In the genomic region with DNA sequence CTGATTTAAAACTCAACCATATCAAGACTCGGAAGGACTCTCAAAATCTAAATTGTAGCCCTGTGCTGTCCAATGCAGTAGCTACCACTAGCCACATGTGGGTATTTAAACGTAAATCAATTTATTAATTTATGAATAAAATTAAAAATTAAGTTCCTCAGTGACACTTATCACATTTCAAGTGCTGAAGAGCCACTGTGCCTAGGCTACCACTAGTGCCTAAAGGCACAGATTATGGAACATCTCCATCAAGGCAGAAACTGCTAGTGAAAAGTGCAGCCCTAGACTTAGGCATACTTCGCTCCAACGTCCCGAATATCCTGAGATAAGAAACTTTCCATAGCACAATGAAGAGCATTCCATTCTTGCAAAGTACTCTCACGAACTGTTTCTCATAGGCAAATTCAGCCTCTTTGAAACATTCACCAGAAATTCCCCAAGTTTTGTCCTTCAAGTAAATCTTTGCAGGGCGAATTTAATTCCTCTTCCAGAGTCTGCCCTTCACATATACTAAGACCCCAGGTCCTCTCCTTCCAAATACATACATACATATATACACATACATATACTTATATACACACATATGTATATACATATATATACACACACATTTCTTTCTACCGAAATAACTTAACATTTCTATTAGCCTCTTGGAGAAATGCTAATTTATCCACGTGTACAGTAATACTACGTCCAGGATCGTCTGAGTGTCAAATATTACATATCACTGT, we compare ENCODE assay signal across 1 cellular context.
TF ChIP-seq lines count a peak whose summit lies in the region.

No MANE protein-coding gene starts in this region.

TF ChIP-seq in HepG2, 621 proteins besides CTCF, POLR2A, EP300 and RAD21:
- peak; percentile 13 for TF ChIP-seq TEAD3 (CRISPR knock-in tag; optimal IDR thresholded peaks at IDR 0.05; ENCODE audit: borderline replicate concordance)
- TF ChIP-seq ZNF354B (CRISPR knock-in tag; IDR thresholded peaks at IDR 0.05), result 0 out of 2 replicates have a peak, but pooled peaks have one; percentile 56
- TF ChIP-seq ZSCAN20 (CRISPR knock-in tag; IDR thresholded peaks at IDR 0.05; ENCODE audit: borderline replicate concordance), result no peak
- TF ChIP-seq, protein P1, sequence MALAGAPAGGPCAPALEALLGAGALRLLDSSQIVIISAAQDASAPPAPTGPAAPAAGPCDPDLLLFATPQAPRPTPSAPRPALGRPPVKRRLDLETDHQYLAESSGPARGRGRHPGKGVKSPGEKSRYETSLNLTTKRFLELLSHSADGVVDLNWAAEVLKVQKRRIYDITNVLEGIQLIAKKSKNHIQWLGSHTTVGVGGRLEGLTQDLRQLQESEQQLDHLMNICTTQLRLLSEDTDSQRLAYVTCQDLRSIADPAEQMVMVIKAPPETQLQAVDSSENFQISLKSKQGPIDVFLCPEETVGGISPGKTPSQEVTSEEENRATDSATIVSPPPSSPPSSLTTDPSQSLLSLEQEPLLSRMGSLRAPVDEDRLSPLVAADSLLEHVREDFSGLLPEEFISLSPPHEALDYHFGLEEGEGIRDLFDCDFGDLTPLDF (CRISPR knock-in tag; IDR thresholded peaks at IDR 0.05), result peak; percentile 2; the same call in 1 of the 2 replicates
- TF ChIP-seq, protein P2, sequence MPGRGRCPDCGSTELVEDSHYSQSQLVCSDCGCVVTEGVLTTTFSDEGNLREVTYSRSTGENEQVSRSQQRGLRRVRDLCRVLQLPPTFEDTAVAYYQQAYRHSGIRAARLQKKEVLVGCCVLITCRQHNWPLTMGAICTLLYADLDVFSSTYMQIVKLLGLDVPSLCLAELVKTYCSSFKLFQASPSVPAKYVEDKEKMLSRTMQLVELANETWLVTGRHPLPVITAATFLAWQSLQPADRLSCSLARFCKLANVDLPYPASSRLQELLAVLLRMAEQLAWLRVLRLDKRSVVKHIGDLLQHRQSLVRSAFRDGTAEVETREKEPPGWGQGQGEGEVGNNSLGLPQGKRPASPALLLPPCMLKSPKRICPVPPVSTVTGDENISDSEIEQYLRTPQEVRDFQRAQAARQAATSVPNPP (CRISPR knock-in tag; IDR thresholded peaks at IDR 0.05), result no peak
- 0 out of 2 replicates have a peak, but pooled peaks have one; percentile 66 for TF ChIP-seq RARG (CRISPR knock-in tag; IDR thresholded peaks at IDR 0.05; ENCODE audit: low read depth)
- TF ChIP-seq, protein P3, sequence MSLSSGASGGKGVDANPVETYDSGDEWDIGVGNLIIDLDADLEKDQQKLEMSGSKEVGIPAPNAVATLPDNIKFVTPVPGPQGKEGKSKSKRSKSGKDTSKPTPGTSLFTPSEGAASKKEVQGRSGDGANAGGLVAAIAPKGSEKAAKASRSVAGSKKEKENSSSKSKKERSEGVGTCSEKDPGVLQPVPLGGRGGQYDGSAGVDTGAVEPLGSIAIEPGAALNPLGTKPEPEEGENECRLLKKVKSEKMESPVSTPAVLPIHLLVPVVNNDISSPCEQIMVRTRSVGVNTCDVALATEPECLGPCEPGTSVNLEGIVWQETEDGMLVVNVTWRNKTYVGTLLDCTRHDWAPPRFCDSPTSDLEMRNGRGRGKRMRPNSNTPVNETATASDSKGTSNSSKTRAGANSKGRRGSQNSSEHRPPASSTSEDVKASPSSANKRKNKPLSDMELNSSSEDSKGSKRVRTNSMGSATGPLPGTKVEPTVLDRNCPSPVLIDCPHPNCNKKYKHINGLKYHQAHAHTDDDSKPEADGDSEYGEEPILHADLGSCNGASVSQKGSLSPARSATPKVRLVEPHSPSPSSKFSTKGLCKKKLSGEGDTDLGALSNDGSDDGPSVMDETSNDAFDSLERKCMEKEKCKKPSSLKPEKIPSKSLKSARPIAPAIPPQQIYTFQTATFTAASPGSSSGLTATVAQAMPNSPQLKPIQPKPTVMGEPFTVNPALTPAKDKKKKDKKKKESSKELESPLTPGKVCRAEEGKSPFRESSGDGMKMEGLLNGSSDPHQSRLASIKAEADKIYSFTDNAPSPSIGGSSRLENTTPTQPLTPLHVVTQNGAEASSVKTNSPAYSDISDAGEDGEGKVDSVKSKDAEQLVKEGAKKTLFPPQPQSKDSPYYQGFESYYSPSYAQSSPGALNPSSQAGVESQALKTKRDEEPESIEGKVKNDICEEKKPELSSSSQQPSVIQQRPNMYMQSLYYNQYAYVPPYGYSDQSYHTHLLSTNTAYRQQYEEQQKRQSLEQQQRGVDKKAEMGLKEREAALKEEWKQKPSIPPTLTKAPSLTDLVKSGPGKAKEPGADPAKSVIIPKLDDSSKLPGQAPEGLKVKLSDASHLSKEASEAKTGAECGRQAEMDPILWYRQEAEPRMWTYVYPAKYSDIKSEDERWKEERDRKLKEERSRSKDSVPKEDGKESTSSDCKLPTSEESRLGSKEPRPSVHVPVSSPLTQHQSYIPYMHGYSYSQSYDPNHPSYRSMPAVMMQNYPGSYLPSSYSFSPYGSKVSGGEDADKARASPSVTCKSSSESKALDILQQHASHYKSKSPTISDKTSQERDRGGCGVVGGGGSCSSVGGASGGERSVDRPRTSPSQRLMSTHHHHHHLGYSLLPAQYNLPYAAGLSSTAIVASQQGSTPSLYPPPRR (CRISPR knock-in tag; IDR thresholded peaks at IDR 0.05; ENCODE audit: borderline replicate concordance), result no peak
- TF ChIP-seq, protein P4, sequence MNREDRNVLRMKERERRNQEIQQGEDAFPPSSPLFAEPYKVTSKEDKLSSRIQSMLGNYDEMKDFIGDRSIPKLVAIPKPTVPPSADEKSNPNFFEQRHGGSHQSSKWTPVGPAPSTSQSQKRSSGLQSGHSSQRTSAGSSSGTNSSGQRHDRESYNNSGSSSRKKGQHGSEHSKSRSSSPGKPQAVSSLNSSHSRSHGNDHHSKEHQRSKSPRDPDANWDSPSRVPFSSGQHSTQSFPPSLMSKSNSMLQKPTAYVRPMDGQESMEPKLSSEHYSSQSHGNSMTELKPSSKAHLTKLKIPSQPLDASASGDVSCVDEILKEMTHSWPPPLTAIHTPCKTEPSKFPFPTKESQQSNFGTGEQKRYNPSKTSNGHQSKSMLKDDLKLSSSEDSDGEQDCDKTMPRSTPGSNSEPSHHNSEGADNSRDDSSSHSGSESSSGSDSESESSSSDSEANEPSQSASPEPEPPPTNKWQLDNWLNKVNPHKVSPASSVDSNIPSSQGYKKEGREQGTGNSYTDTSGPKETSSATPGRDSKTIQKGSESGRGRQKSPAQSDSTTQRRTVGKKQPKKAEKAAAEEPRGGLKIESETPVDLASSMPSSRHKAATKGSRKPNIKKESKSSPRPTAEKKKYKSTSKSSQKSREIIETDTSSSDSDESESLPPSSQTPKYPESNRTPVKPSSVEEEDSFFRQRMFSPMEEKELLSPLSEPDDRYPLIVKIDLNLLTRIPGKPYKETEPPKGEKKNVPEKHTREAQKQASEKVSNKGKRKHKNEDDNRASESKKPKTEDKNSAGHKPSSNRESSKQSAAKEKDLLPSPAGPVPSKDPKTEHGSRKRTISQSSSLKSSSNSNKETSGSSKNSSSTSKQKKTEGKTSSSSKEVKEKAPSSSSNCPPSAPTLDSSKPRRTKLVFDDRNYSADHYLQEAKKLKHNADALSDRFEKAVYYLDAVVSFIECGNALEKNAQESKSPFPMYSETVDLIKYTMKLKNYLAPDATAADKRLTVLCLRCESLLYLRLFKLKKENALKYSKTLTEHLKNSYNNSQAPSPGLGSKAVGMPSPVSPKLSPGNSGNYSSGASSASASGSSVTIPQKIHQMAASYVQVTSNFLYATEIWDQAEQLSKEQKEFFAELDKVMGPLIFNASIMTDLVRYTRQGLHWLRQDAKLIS (CRISPR knock-in tag; IDR thresholded peaks at IDR 0.05), result 0 out of 2 replicates have a peak, but pooled peaks have one; percentile 13
- no peak for TF ChIP-seq ZNF577 (CRISPR knock-in tag; IDR thresholded peaks at IDR 0.05; ENCODE audit: borderline replicate concordance, low read depth)
- TF ChIP-seq RFX5 (IDR thresholded peaks at IDR 0.05; ENCODE audit: low read depth, low read length), result no peak
- peak; percentile 31; the same call in 1 of the 2 replicates for TF ChIP-seq KMT2A (CRISPR knock-in tag; IDR thresholded peaks at IDR 0.05)
- 0 out of 2 replicates have a peak, but pooled peaks have one; percentile 7 for TF ChIP-seq ZFP36L1 (CRISPR knock-in tag; IDR thresholded peaks at IDR 0.05)
- no peak for TF ChIP-seq ZFP41 (CRISPR knock-in tag; IDR thresholded peaks at IDR 0.05; ENCODE audit: borderline replicate concordance)
- TF ChIP-seq SP140L (CRISPR knock-in tag; IDR thresholded peaks at IDR 0.05; ENCODE audit: borderline replicate concordance), result 0 out of 2 replicates have a peak, but pooled peaks have one; percentile 5
- no peak for TF ChIP-seq SCMH1 (CRISPR knock-in tag; IDR thresholded peaks at IDR 0.05; ENCODE audit: borderline replicate concordance)
- no peak for TF ChIP-seq HNRNPLL (IDR thresholded peaks at IDR 0.05; ENCODE audit: low read depth, low read length, poor library complexity, severe bottlenecking)
- TF ChIP-seq, protein P5, sequence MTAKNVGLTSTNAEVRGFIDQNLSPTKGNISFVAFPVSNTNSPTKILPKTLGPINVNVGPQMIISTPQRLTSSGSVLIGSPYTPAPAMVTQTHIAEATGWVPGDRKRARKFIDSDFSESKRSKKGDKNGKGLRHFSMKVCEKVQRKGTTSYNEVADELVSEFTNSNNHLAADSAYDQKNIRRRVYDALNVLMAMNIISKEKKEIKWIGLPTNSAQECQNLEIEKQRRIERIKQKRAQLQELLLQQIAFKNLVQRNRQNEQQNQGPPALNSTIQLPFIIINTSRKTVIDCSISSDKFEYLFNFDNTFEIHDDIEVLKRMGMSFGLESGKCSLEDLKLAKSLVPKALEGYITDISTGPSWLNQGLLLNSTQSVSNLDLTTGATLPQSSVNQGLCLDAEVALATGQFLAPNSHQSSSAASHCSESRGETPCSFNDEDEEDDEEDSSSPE (CRISPR knock-in tag; IDR thresholded peaks at IDR 0.05), result 0 out of 2 replicates have a peak, but pooled peaks have one; percentile 4
- 0 out of 2 replicates have a peak, but pooled peaks have one; percentile 13 for TF ChIP-seq ZNF569 (CRISPR knock-in tag; IDR thresholded peaks at IDR 0.05; ENCODE audit: borderline replicate concordance)
- no peak for TF ChIP-seq ZNF234 (CRISPR knock-in tag; conservative IDR thresholded peaks at IDR 0.05)
